1 cellular context compared by ENCODE assay signal in the genomic region with DNA sequence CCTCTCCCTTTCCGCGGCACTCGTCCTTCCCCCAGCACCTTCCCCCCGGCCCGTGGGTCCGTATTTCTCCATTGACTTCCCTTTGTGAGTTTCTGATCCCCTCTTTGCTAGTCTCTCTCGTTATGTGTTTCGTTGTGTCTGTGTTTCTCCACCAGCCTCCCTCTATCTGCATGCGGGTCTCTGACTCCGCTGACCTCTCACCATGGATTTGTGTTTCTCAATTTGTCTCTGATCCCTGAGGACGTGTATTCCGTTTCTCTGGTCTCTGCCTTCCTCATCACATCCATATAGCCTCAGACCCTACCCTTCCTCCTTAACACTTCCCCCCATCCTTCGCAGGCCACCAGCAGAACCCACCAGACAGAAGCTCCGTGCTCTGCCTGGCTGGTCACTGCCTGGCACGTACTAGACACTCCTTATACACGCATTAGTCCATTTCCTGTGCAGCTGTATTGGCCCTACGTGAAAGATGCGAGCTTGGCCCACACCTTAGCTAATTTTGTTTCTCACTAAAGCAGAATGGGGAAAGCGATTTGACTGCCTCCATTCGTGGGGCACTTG.
TF ChIP-seq lines count a peak whose summit lies in the region.

No MANE protein-coding gene starts in this region.

TF ChIP-seq in GM12878, 131 proteins besides CTCF, POLR2A, EP300 and RAD21:
- TF ChIP-seq ZNF207 (IDR thresholded peaks at IDR 0.05; ENCODE audit: borderline replicate concordance): no peak
- TF ChIP-seq HCFC1 (IDR thresholded peaks at IDR 0.05; ENCODE audit: low read length): no peak
- TF ChIP-seq, protein P1, sequence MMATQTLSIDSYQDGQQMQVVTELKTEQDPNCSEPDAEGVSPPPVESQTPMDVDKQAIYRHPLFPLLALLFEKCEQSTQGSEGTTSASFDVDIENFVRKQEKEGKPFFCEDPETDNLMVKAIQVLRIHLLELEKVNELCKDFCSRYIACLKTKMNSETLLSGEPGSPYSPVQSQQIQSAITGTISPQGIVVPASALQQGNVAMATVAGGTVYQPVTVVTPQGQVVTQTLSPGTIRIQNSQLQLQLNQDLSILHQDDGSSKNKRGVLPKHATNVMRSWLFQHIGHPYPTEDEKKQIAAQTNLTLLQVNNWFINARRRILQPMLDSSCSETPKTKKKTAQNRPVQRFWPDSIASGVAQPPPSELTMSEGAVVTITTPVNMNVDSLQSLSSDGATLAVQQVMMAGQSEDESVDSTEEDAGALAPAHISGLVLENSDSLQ (IDR thresholded peaks at IDR 0.05): no peak
- no peak for TF ChIP-seq GABPA (IDR thresholded peaks at IDR 0.05; ENCODE audit: low read depth)
- TF ChIP-seq NBN (IDR thresholded peaks at IDR 0.05): peak; percentile 63; the same call in 1 of the 2 replicates
- TF ChIP-seq, protein P2, sequence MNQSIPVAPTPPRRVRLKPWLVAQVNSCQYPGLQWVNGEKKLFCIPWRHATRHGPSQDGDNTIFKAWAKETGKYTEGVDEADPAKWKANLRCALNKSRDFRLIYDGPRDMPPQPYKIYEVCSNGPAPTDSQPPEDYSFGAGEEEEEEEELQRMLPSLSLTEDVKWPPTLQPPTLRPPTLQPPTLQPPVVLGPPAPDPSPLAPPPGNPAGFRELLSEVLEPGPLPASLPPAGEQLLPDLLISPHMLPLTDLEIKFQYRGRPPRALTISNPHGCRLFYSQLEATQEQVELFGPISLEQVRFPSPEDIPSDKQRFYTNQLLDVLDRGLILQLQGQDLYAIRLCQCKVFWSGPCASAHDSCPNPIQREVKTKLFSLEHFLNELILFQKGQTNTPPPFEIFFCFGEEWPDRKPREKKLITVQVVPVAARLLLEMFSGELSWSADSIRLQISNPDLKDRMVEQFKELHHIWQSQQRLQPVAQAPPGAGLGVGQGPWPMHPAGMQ (IDR thresholded peaks at IDR 0.05; ENCODE audit: borderline replicate concordance): no peak
- TF ChIP-seq IRF4 (IDR thresholded peaks at IDR 0.05; ENCODE audit: low read depth, low read length): no peak
- TF ChIP-seq, protein P3, sequence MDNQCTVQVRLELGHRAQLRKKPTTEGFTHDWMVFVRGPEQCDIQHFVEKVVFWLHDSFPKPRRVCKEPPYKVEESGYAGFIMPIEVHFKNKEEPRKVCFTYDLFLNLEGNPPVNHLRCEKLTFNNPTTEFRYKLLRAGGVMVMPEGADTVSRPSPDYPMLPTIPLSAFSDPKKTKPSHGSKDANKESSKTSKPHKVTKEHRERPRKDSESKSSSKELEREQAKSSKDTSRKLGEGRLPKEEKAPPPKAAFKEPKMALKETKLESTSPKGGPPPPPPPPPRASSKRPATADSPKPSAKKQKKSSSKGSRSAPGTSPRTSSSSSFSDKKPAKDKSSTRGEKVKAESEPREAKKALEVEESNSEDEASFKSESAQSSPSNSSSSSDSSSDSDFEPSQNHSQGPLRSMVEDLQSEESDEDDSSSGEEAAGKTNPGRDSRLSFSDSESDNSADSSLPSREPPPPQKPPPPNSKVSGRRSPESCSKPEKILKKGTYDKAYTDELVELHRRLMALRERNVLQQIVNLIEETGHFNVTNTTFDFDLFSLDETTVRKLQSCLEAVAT (IDR thresholded peaks at IDR 0.05): 0 out of 2 replicates have a peak, but pooled peaks have one; percentile 25
- TF ChIP-seq, protein P4, sequence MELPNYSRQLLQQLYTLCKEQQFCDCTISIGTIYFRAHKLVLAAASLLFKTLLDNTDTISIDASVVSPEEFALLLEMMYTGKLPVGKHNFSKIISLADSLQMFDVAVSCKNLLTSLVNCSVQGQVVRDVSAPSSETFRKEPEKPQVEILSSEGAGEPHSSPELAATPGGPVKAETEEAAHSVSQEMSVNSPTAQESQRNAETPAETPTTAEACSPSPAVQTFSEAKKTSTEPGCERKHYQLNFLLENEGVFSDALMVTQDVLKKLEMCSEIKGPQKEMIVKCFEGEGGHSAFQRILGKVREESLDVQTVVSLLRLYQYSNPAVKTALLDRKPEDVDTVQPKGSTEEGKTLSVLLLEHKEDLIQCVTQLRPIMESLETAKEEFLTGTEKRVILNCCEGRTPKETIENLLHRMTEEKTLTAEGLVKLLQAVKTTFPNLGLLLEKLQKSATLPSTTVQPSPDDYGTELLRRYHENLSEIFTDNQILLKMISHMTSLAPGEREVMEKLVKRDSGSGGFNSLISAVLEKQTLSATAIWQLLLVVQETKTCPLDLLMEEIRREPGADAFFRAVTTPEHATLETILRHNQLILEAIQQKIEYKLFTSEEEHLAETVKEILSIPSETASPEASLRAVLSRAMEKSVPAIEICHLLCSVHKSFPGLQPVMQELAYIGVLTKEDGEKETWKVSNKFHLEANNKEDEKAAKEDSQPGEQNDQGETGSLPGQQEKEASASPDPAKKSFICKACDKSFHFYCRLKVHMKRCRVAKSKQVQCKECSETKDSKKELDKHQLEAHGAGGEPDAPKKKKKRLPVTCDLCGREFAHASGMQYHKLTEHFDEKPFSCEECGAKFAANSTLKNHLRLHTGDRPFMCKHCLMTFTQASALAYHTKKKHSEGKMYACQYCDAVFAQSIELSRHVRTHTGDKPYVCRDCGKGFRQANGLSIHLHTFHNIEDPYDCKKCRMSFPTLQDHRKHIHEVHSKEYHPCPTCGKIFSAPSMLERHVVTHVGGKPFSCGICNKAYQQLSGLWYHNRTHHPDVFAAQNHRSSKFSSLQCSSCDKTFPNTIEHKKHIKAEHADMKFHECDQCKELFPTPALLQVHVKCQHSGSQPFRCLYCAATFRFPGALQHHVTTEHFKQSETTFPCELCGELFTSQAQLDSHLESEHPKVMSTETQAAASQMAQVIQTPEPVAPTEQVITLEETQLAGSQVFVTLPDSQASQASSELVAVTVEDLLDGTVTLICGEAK (IDR thresholded peaks at IDR 0.05; ENCODE audit: borderline replicate concordance): peak; percentile 21; the same call in 1 of the 2 replicates
- TF ChIP-seq IKZF2 (IDR thresholded peaks at IDR 0.05): no peak
- TF ChIP-seq HDGF (IDR thresholded peaks at IDR 0.05): peak; percentile 68; the same call in 1 of the 2 replicates
- TF ChIP-seq EED (IDR thresholded peaks at IDR 0.05; ENCODE audit: low read depth): no peak
- TF ChIP-seq TCF12 (IDR thresholded peaks at IDR 0.05; ENCODE audit: low read depth, low read length): no peak
- TF ChIP-seq NFIC (IDR thresholded peaks at IDR 0.05; ENCODE audit: low read depth, low read length): no peak
- 0 out of 2 replicates have a peak, but pooled peaks have one; percentile 12 for TF ChIP-seq MTA2 (IDR thresholded peaks at IDR 0.05; ENCODE audit: low read depth)
- no peak for TF ChIP-seq ZNF274 (IDR thresholded peaks at IDR 0.05; ENCODE audit: insufficient read depth, insufficient read length)
